In the genomic region with DNA sequence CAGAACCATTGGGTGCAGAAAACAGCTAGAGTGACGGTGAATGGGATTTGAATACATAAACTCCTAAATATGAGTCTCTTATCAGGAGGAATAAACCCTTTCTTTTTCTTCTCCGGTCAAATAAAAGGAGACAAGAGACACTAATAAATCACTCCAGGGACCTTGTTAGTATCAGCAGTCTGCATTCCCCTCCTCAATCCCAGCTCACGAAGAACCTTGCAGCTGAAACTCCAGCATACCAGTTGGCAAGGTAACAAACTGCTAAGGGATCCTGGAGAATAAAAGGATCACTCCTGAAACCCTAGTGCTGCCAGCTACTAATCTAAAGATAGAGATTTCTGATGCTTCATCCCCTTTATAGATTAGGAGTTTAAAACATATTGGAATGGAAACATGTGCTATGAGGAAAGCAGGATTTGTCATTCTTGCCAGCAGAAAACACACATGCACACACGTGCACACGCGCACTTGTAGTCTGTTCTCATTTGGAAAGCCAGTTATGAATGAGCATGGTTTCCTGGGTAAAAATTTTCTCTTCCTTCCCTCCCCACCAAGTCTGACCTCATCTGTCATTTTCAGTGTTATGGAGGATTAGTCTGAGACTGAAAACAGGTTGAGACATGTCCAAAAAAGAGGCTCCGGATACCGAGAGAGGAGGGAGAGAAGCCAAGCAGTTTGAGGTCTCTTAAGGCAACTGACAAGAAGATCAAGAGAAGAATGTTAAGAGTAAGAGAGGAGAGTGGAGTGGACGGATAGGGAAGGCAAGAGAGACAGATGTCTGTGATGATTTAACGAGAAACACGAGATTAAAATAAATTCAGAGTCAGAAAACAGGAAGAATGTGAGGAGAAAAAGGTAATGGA, we compare ENCODE assay signal across 9 cellular contexts. TPM values are rescaled to one million over a fixed set of nuclear protein-coding genes. Genes with fewer than 3 reads are reported as not detected.
A peak's percentile ranks its signal among the peaks of the same experiment; 100 is the strongest.
DNase-seq lines count a peak whose midpoint lies in the region; ATAC-seq and TF ChIP-seq lines count a peak whose summit lies in the region.
"Had no signal": no experiment of that assay in that cellular context is flagged by ENCODE, and none has a peak within 500 bp of the region (broad histone marks: within the 10 kb centered on the region; RNA-seq: fewer than 3 reads in every experiment).

No MANE protein-coding gene starts in this region.

- H3K9me2 ChIP-seq in SK-N-SH = no peaks in the 10 kb centered on the region

- CTCF ChIA-PET in SK-N-SH (lab: Yijun Ruan, JAX) = interaction anchor here (2.0 to 13.3 kb wide), 3 partner anchors 9 to 42 kb away, joined by 4 to 145 read pairs (median 8); no protein-coding TSS in a partner anchor

- 0 out of 2 replicates have a peak, but pooled peaks cover 10% of the 10 kb centered on the region for H4K20me1 ChIP-seq in SK-N-SH (ENCODE audit: insufficient read depth)

- H3K4me1 ChIP-seq in SK-N-SH (ENCODE audit: control insufficient read depth in 1 of 2, insufficient read depth in 2 of 2, low read depth in 1 of 2, low read length in 1 of 2) = peaks cover 93% of the 10 kb centered on the region in 2 experiments
- H3K4me1 ChIP-seq in esophagus (ENCODE audit: control insufficient read depth in 2 of 2, insufficient read depth in 2 of 2, low read length in 1 of 2) = peaks cover 2 to 3% of the 10 kb centered on the region in 2 donors
- H3K4me1 ChIP-seq in suprapubic skin = peaks cover 70% of the 10 kb centered on the region

- H3F3A ChIP-seq in SK-N-SH (replicated peaks; ENCODE audit: insufficient read depth) = peaks cover 81% of the 10 kb centered on the region

- DNase-seq in DMS79 (lab: John Stamatoyannopoulos, UW) = peak; percentile 69
- no peak for DNase-seq in SK-N-SH
- no peak for DNase-seq in HK-2 (ENCODE audit: unreplicated experiment)
- no peak for DNase-seq in suprapubic skin (ENCODE audit: low spot score in 2 of 2)
- no peak for DNase-seq in GM19240 (ENCODE audit: insufficient read length, low spot score)
- DNase-seq: left cardiac atrium had no signal

- peak overlapping the region; percentile 99 for H3K4me2 ChIP-seq in SK-N-SH

- WGBS in SK-N-SH (ENCODE audit: low lambda C conversion rate) = 18% methylated on average over 11 of the region's 11 CpGs
- 21 to 31% methylated on average over 11 of the region's 11 CpGs for WGBS in esophagus, 2 donors
- WGBS in suprapubic skin = 23% methylated on average over 11 of the region's 11 CpGs

- no peaks in the 10 kb centered on the region for H3K27me3 ChIP-seq in SK-N-SH (ENCODE audit: insufficient read depth)
- H3K27me3 ChIP-seq in esophagus (ENCODE audit: control insufficient read depth in 1 of 2, insufficient read depth in 2 of 2, low read length in 2 of 2) = no peaks in the 10 kb centered on the region
- H3K27me3 ChIP-seq in suprapubic skin = no peaks in the 10 kb centered on the region

- TF ChIP-seq CTCF in SK-N-SH (IDR thresholded peaks at IDR 0.05) = no peak
- TF ChIP-seq CTCF in suprapubic skin (IDR thresholded peaks at IDR 0.05) = no peak

- TF ChIP-seq EP300 in SK-N-SH (IDR thresholded peaks at IDR 0.05; ENCODE audit: borderline replicate concordance in 1 of 2, low read depth in 1 of 2, low read length in 1 of 2) (peak; percentile 7 to 83; a peak in 1 of 4 replicates), suprapubic skin (IDR thresholded peaks at IDR 0.05) (no peak)

- no peaks in the 10 kb centered on the region for H3K9me3 ChIP-seq in SK-N-SH
- no peaks in the 10 kb centered on the region for H3K9me3 ChIP-seq in esophagus (ENCODE audit: control insufficient read depth in 2 of 2, insufficient read depth in 1 of 2, low read depth in 1 of 2, low read length in 1 of 2)
- H3K9me3 ChIP-seq in suprapubic skin = no peaks in the 10 kb centered on the region

- peak overlapping the region; percentile 70 for H3K9ac ChIP-seq in SK-N-SH

- POLR2A ChIA-PET in SK-N-SH (lab: Yijun Ruan, JAX) = interaction anchor here (0.9 to 2.3 kb wide), 2 partner anchors 10 to 168 kb away, joined by 3 to 7 read pairs; no protein-coding TSS in a partner anchor

- peak overlapping the region; percentile 3 to 45; a peak in 3 of 4 replicates for H3K4me3 ChIP-seq in SK-N-SH (ENCODE audit: low read depth in 2 of 2, low read length in 1 of 2)
- no peak overlapping the region for H3K4me3 ChIP-seq in esophagus (ENCODE audit: low read depth in 1 of 2, low read length in 2 of 2)
- H3K4me3 ChIP-seq in suprapubic skin = no peak overlapping the region

- H3K36me3 ChIP-seq in SK-N-SH (replicated peaks in 1 of 2; ENCODE audit: control insufficient read depth in 1 of 2, insufficient read depth in 2 of 2, low read length in 1 of 2) = peaks cover 0 to 1% of the 10 kb centered on the region in 2 experiments
- H3K36me3 ChIP-seq in esophagus (ENCODE audit: control insufficient read depth in 2 of 2, insufficient read depth in 2 of 2, low read length in 1 of 2) = no peaks in the 10 kb centered on the region
- H3K36me3 ChIP-seq in suprapubic skin = no peaks in the 10 kb centered on the region

- no peak overlapping the region for H2AFZ ChIP-seq in SK-N-SH (ENCODE audit: low read depth)

- H3K27ac ChIP-seq in SK-N-SH (ENCODE audit: low read depth in 2 of 2, low read length in 1 of 2) (peak overlapping the region; percentile 98 to 99), esophagus (ENCODE audit: low read depth in 2 of 2, low read length in 1 of 2) (peak overlapping the region; percentile 28 to 35), suprapubic skin (no peak overlapping the region)

- TF ChIP-seq POLR2A in suprapubic skin (IDR thresholded peaks at IDR 0.05) = no peak

- peak; percentile 49 for ATAC-seq in GM19324 (IDR thresholded peaks at IDR 0.05; ENCODE audit: low FRiP score, unreplicated experiment)
- peak; percentile 56 for ATAC-seq in HG03159 (IDR thresholded peaks at IDR 0.05; ENCODE audit: unreplicated experiment)

- H3K79me2 ChIP-seq in SK-N-SH (ENCODE audit: insufficient read depth) = peaks cover 34% of the 10 kb centered on the region

- TF ChIP-seq RAD21 in SK-N-SH (IDR thresholded peaks at IDR 0.05; ENCODE audit: low read length) = no peak

TF ChIP-seq in SK-N-SH, 30 proteins besides CTCF, POLR2A, EP300 and RAD21 (continues in another document):
- no peak for TF ChIP-seq FOXJ3 (CRISPR knock-in tag; IDR thresholded peaks at IDR 0.05)
- TF ChIP-seq, protein P1, sequence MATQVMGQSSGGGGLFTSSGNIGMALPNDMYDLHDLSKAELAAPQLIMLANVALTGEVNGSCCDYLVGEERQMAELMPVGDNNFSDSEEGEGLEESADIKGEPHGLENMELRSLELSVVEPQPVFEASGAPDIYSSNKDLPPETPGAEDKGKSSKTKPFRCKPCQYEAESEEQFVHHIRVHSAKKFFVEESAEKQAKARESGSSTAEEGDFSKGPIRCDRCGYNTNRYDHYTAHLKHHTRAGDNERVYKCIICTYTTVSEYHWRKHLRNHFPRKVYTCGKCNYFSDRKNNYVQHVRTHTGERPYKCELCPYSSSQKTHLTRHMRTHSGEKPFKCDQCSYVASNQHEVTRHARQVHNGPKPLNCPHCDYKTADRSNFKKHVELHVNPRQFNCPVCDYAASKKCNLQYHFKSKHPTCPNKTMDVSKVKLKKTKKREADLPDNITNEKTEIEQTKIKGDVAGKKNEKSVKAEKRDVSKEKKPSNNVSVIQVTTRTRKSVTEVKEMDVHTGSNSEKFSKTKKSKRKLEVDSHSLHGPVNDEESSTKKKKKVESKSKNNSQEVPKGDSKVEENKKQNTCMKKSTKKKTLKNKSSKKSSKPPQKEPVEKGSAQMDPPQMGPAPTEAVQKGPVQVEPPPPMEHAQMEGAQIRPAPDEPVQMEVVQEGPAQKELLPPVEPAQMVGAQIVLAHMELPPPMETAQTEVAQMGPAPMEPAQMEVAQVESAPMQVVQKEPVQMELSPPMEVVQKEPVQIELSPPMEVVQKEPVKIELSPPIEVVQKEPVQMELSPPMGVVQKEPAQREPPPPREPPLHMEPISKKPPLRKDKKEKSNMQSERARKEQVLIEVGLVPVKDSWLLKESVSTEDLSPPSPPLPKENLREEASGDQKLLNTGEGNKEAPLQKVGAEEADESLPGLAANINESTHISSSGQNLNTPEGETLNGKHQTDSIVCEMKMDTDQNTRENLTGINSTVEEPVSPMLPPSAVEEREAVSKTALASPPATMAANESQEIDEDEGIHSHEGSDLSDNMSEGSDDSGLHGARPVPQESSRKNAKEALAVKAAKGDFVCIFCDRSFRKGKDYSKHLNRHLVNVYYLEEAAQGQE (IDR thresholded peaks at IDR 0.05; ENCODE audit: low read depth, low read length) = no peak
- TF ChIP-seq CHD2 (IDR thresholded peaks at IDR 0.05; ENCODE audit: low read length, partially characterized antibody) = no peak
- TF ChIP-seq MXI1 (IDR thresholded peaks at IDR 0.05; ENCODE audit: low read depth, low read length) = no peak
- peak; percentile 9; the same call in 1 of the 2 replicates for TF ChIP-seq FOXM1 (IDR thresholded peaks at IDR 0.05; ENCODE audit: low read depth)
- no peak for TF ChIP-seq RFX5 (IDR thresholded peaks at IDR 0.05; ENCODE audit: low read length)
- no peak for TF ChIP-seq TEAD4 (IDR thresholded peaks at IDR 0.05; ENCODE audit: borderline replicate concordance, insufficient read depth)
- TF ChIP-seq, protein P2, sequence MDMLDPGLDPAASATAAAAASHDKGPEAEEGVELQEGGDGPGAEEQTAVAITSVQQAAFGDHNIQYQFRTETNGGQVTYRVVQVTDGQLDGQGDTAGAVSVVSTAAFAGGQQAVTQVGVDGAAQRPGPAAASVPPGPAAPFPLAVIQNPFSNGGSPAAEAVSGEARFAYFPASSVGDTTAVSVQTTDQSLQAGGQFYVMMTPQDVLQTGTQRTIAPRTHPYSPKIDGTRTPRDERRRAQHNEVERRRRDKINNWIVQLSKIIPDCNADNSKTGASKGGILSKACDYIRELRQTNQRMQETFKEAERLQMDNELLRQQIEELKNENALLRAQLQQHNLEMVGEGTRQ (IDR thresholded peaks at IDR 0.05; ENCODE audit: borderline replicate concordance, low read depth, low read length) = no peak
- no peak for TF ChIP-seq EZH2phosphoT487 (IDR thresholded peaks at IDR 0.05; ENCODE audit: borderline replicate concordance, low read depth)
- TF ChIP-seq, protein P3, sequence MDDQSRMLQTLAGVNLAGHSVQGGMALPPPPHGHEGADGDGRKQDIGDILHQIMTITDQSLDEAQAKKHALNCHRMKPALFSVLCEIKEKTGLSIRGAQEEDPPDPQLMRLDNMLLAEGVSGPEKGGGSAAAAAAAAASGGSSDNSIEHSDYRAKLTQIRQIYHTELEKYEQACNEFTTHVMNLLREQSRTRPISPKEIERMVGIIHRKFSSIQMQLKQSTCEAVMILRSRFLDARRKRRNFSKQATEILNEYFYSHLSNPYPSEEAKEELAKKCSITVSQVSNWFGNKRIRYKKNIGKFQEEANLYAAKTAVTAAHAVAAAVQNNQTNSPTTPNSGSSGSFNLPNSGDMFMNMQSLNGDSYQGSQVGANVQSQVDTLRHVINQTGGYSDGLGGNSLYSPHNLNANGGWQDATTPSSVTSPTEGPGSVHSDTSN (IDR thresholded peaks at IDR 0.05) = peak; percentile 93

RNA-seq across cellular contexts. Expression of a gene that starts 10.9 kb away (rescaled TPM):
- polyA plus RNA-seq in SK-N-SH (2012; rRNA removed) = 46.2 and 52.9 TPM in 2 replicates
- 33.8 and 39.1 TPM in 2 replicates for polyA plus RNA-seq in SK-N-SH (2012; cell fraction: cytosol; rRNA removed)
- 64.9 and 69.1 TPM in 2 replicates for polyA plus RNA-seq in SK-N-SH (2012; cell fraction: nucleus; rRNA removed)
- 10 to 100 TPM; 16.7 to 27.2 TPM for polyA plus RNA-seq in esophagus
- total RNA-seq in suprapubic skin = 10 to 100 TPM; 11.3 to 30.4 (median 24.4) TPM

Comparison
In these comparisons a context has a peak if more than half of its experiments do, and no peak if none do; other contexts are left out.
1. H3K4me3 ChIP-seq: peak in SK-N-SH (2 of 2); none in esophagus (0 of 2) and suprapubic skin (single experiment).